Comparison of ENCODE assay signal across 8 cellular contexts in genomic region chr14:104985675-104986486, GRCh38. TPM values are rescaled to one million over a fixed set of nuclear protein-coding genes. Genes with fewer than 3 reads are reported as not detected.
A peak's percentile ranks its signal among the peaks of the same experiment; 100 is the strongest.
DNase-seq lines count a peak whose midpoint lies in the region; ATAC-seq and FAIRE-seq lines count a peak whose summit lies in the region.

TSS of gene CLBA1 (plus strand) at chr14:104985788. CDS start at chr14:104986432, 644 bp downstream.

- no peak within 1 kb of the TSS for H2BK120ac ChIP-seq in mesenchymal stem cell (ENCODE audit: low read depth, low read length)

- peak within 1 kb of the TSS; percentile 86 for H3K4me2 ChIP-seq in mesenchymal stem cell (ENCODE audit: low read length, poor library complexity, severe bottlenecking)

- no peaks in the 10 kb centered on the region for H3K9me3 ChIP-seq in mesenchymal stem cell (ENCODE audit: control insufficient read depth, low read length)

- H3K4me1 Mint-ChIP-seq in activated CD4-positive, alpha-beta memory T cell treated with anti-CD3 and anti-CD28 coated beads, Interleukin-2, amount 10 ng/mL, durations not matched to agents 7 days and 5 days = peaks cover 8% of the 10 kb centered on the region
- H3K4me1 Mint-ChIP-seq in effector memory CD8-positive, alpha-beta T cell (ENCODE audit: low read depth in 2 of 2) = peaks cover 3 to 15% of the 10 kb centered on the region in 2 donors

- no peak within 1 kb of the TSS for H2BK5ac ChIP-seq in mesenchymal stem cell (ENCODE audit: low read depth, low read length, poor library complexity, severe bottlenecking)

- H3K9ac ChIP-seq in mesenchymal stem cell (ENCODE audit: low read length) = peak within 1 kb of the TSS; percentile 95

- H3K14ac ChIP-seq in mesenchymal stem cell (ENCODE audit: low read length in 2 of 2) = peak within 1 kb of the TSS in 1 of 2 experiments; percentile 9

- H4K8ac ChIP-seq in mesenchymal stem cell (ENCODE audit: low read length) = peak within 1 kb of the TSS; percentile 81

- peak within 1 kb of the TSS; percentile 80 for H4K91ac ChIP-seq in mesenchymal stem cell (ENCODE audit: low read length)

- peaks cover 7% of the 10 kb centered on the region for H3K27me3 Mint-ChIP-seq in activated CD4-positive, alpha-beta memory T cell treated with anti-CD3 and anti-CD28 coated beads, Interleukin-2, amount 10 ng/mL, durations not matched to agents 7 days and 5 days
- H3K27me3 Mint-ChIP-seq in effector memory CD8-positive, alpha-beta T cell = peaks cover 5 to 9% of the 10 kb centered on the region in 2 donors

- peaks cover 31% of the 10 kb centered on the region for H3K4me1 ChIP-seq in mesenchymal stem cell (ENCODE audit: control insufficient read depth, insufficient read depth, low read depth, low read length)

- H3K18ac ChIP-seq in mesenchymal stem cell (ENCODE audit: low read depth in 1 of 2, low read length in 2 of 2) = peak within 1 kb of the TSS; percentile 25 to 61

- no peaks in the 10 kb centered on the region for H3K36me3 Mint-ChIP-seq in activated CD4-positive, alpha-beta memory T cell treated with anti-CD3 and anti-CD28 coated beads, Interleukin-2, amount 10 ng/mL, durations not matched to agents 7 days and 5 days (ENCODE audit: low read depth)
- peaks cover 25% of the 10 kb centered on the region for H3K36me3 Mint-ChIP-seq in effector memory CD8-positive, alpha-beta T cell (ENCODE audit: insufficient read depth)

- peaks cover 16% of the 10 kb centered on the region for H3K79me1 ChIP-seq in mesenchymal stem cell (replicated peaks; ENCODE audit: low read length, poor library complexity, severe bottlenecking)

- H2BK15ac ChIP-seq in mesenchymal stem cell (ENCODE audit: low read depth, poor library complexity, severe bottlenecking) = peak within 1 kb of the TSS; percentile 73

- peak within 1 kb of the TSS; percentile 31 for H3K27ac Mint-ChIP-seq in activated CD4-positive, alpha-beta memory T cell treated with anti-CD3 and anti-CD28 coated beads, Interleukin-2, amount 10 ng/mL, durations not matched to agents 7 days and 5 days
- peak within 1 kb of the TSS; percentile 83 to 87 for H3K27ac Mint-ChIP-seq in effector memory CD8-positive, alpha-beta T cell

- FAIRE-seq in GM19239 (lab: Jason Lieb, UNC) = peak; percentile 91

- CTCF ChIA-PET in activated CD4-positive, alpha-beta memory T cell treated with anti-CD3 and anti-CD28 coated beads, Interleukin-2, amount 10 ng/mL, durations not matched to agents 7 days and 5 days (lab: Charles Lee) = interaction anchor here (0.8 to 1.3 kb wide), 6 partner anchors 9 to 60 kb away, joined by 3 to 7 read pairs (median 4); partner anchors contain the start of gene CDCA4

- H3K27me3 ChIP-seq in mesenchymal stem cell (ENCODE audit: control insufficient read depth in 1 of 2, insufficient read depth in 1 of 2, low read length in 2 of 2) = no peaks in the 10 kb centered on the region

- POLR2A ChIA-PET in activated CD4-positive, alpha-beta memory T cell treated with anti-CD3 and anti-CD28 coated beads, Interleukin-2, amount 10 ng/mL, durations not matched to agents 7 days and 5 days (lab: Charles Lee) = interaction anchor here (6.0 kb wide), 1 partner anchor 34 kb away, joined by 44 read pairs; the partner anchor contains the start of gene CDCA4

- WGBS in mesenchymal stem cell = 8% methylated on average over 60 of the region's 77 CpGs

- peak within 1 kb of the TSS; percentile 63 for H3K4me3 Mint-ChIP-seq in activated CD4-positive, alpha-beta memory T cell treated with anti-CD3 and anti-CD28 coated beads, Interleukin-2, amount 10 ng/mL, durations not matched to agents 7 days and 5 days
- H3K4me3 Mint-ChIP-seq in effector memory CD8-positive, alpha-beta T cell = peak within 1 kb of the TSS; percentile 76 to 81

- peak within 1 kb of the TSS; percentile 16 to 40 for H3K4ac ChIP-seq in mesenchymal stem cell (ENCODE audit: low read depth in 1 of 2, low read length in 2 of 2)

- H3K9me3 Mint-ChIP-seq in activated CD4-positive, alpha-beta memory T cell treated with anti-CD3 and anti-CD28 coated beads, Interleukin-2, amount 10 ng/mL, durations not matched to agents 7 days and 5 days = no peaks in the 10 kb centered on the region
- H3K9me3 Mint-ChIP-seq in effector memory CD8-positive, alpha-beta T cell = no peaks in the 10 kb centered on the region

- peak within 1 kb of the TSS; percentile 79 to 80 for H3K4me3 ChIP-seq in mesenchymal stem cell (ENCODE audit: insufficient read depth in 1 of 2, low read depth in 1 of 2, low read length in 2 of 2)

- peak; percentile 29 to 90 (median 74) for DNase-seq in C1 segment of cervical spinal cord (lab: John Stamatoyannopoulos, UW)
- peak; percentile 100 for DNase-seq in GM19239 (ENCODE audit: insufficient read length, low spot score)
- peak; percentile 71 for DNase-seq in NCI-H748 treated with DMSO at 0.1 percent for 48 hours (lab: John Stamatoyannopoulos, UW)
- DNase-seq in activated CD4-positive, alpha-beta memory T cell treated with anti-CD3 and anti-CD28 coated beads, Interleukin-2, amount 10 ng/mL, durations not matched to agents 7 days and 5 days = peak; percentile 91
- DNase-seq in effector memory CD8-positive, alpha-beta T cell = peak; percentile 80 to 87 (median 81)
- peak; percentile 90 for DNase-seq in mesenchymal stem cell
- peak; percentile 77 for DNase-seq in stimulated activated CD8-positive, alpha-beta memory T cell treated with anti-CD3 and anti-CD28 coated beads, Interleukin-12 subunit alpha, Interleukin-12 subunit beta, amount 100 ng/mL, for 1 hour (ENCODE audit: low read depth)

- H2AFZ ChIP-seq in mesenchymal stem cell (ENCODE audit: low read depth, low read length) = peak within 1 kb of the TSS; percentile 88

- H3K36me3 ChIP-seq in mesenchymal stem cell (ENCODE audit: control insufficient read depth in 1 of 2, insufficient read depth in 2 of 2, low read depth in 1 of 2, low read length in 2 of 2) = peaks cover 12 to 20% of the 10 kb centered on the region in 2 experiments

- H2AK5ac ChIP-seq in mesenchymal stem cell (ENCODE audit: low read length, severe bottlenecking) = peak within 1 kb of the TSS; percentile 74

- H3K23ac ChIP-seq in mesenchymal stem cell (ENCODE audit: low read length in 2 of 2) = no peak within 1 kb of the TSS

- peak within 1 kb of the TSS; percentile 18 to 57 for H2BK12ac ChIP-seq in mesenchymal stem cell (ENCODE audit: low read length in 2 of 2)

- H3K27ac ChIP-seq in mesenchymal stem cell (ENCODE audit: low read length, poor library complexity, severe bottlenecking) = no peak within 1 kb of the TSS

- peak; percentile 92 for ATAC-seq in HG03439 (IDR thresholded peaks at IDR 0.05; ENCODE audit: unreplicated experiment)
- peak; percentile 97 for ATAC-seq in effector memory CD8-positive, alpha-beta T cell (replicated peaks)

RNA-seq across cellular contexts. Expression of gene CLBA1, which starts in this region (rescaled TPM):
- total RNA-seq in activated CD4-positive, alpha-beta memory T cell treated with anti-CD3 and anti-CD28 coated beads, Interleukin-2, amount 10 ng/mL, durations not matched to agents 7 days and 5 days = under 1 TPM; 0.38 to 0.68 TPM
- polyA plus RNA-seq in mesenchymal stem cell (2013, experiment 1 of 2) = 5.1 TPM
- 5.4 TPM for polyA plus RNA-seq in mesenchymal stem cell (2013, experiment 2 of 2)

Comparison
In these comparisons a context has a peak if more than half of its experiments do, and no peak if none do; other contexts are left out.
1. Peak in DNase-seq in activated CD4-positive, alpha-beta memory T cell treated with anti-CD3 and anti-CD28 coated beads, Interleukin-2, amount 10 ng/mL, durations not matched to agents 7 days and 5 days; RNA of the gene not detected or under 1 TPM.